1 cellular context compared by ENCODE assay signal in the genomic region with DNA sequence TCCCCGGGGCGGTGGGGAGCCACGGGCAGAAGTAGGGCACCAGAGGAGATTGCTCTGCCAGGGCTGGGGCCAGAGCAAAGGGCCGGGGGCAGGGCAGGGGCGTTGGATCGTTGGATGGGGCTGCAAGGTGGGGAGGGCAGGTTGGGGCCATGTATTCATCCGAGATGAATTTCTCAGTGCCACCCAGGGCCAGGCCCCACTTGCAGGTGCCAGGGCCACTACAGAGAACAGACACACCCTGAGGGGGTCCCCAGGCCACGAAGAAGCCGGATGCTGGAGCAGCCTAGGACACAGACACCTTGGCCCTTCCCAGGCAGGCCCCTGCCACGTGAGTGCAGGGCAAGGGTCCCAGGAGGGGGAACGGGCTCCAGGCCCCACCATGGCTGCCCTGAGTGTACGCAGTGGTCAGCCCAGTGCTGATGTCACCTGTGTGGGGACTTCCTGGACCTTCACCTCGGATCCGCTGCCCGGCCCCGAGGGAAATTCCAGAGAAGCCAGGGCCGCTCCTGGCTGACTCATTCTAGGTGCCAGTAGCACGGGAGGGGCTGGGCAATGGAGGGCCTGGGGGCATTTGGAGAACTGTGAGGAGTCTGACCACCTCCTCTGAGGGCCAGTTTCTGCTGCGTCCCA.
TF ChIP-seq lines count a peak whose summit lies in the region.

No MANE protein-coding gene starts in this region.

TF ChIP-seq in HepG2, 621 proteins besides CTCF, POLR2A, EP300 and RAD21 (continues in another document):
- TF ChIP-seq MAZ (IDR thresholded peaks at IDR 0.05; ENCODE audit: borderline replicate concordance, low read depth, low read length) (peak; percentile 76), MAZ (CRISPR knock-in tag; IDR thresholded peaks at IDR 0.05; ENCODE audit: low read depth) (no peak), IKZF5 (CRISPR knock-in tag; IDR thresholded peaks at IDR 0.05) (0 out of 2 replicates have a peak, but pooled peaks have one; percentile 38), SP4 (CRISPR knock-in tag; IDR thresholded peaks at IDR 0.05) (no peak), KDM4B (CRISPR knock-in tag; IDR thresholded peaks at IDR 0.05) (no peak), ZNF792 (CRISPR knock-in tag; IDR thresholded peaks at IDR 0.05) (no peak; the same call in 1 of the 2 replicates), NFYB (CRISPR knock-in tag; IDR thresholded peaks at IDR 0.05) (no peak), MXD4 (CRISPR knock-in tag; IDR thresholded peaks at IDR 0.05) (no peak), ZNF605 (CRISPR knock-in tag; IDR thresholded peaks at IDR 0.05) (peak; percentile 59), XRCC5 (optimal IDR thresholded peaks at IDR 0.05; ENCODE audit: low read length) (peak; percentile 68), ZNF143 (CRISPR knock-in tag; IDR thresholded peaks at IDR 0.05) (no peak), DNMT3B (CRISPR knock-in tag; conservative IDR thresholded peaks at IDR 0.05) (no peak), SAFB2 (CRISPR knock-in tag; IDR thresholded peaks at IDR 0.05; ENCODE audit: borderline replicate concordance, low read depth) (no peak), ZNF414 (CRISPR knock-in tag; IDR thresholded peaks at IDR 0.05) (peak; percentile 62; the same call in 1 of the 2 replicates), ZNF775 (CRISPR knock-in tag; IDR thresholded peaks at IDR 0.05; ENCODE audit: borderline replicate concordance) (no peak), AKAP8 (CRISPR knock-in tag; IDR thresholded peaks at IDR 0.05) (0 out of 2 replicates have a peak, but pooled peaks have one; percentile 48), FOXO1 (CRISPR knock-in tag; IDR thresholded peaks at IDR 0.05) (peak; percentile 28; the same call in 1 of the 2 replicates), PHF21A (CRISPR knock-in tag; IDR thresholded peaks at IDR 0.05) (no peak), ZSCAN12 (CRISPR knock-in tag; IDR thresholded peaks at IDR 0.05) (no peak), SIX4 (CRISPR knock-in tag; IDR thresholded peaks at IDR 0.05) (no peak), ZKSCAN8 (CRISPR knock-in tag; IDR thresholded peaks at IDR 0.05; ENCODE audit: borderline replicate concordance) (0 out of 2 replicates have a peak, but pooled peaks have one; percentile 28), MTERF4 (CRISPR knock-in tag; IDR thresholded peaks at IDR 0.05) (no peak), CC2D1A (CRISPR knock-in tag; IDR thresholded peaks at IDR 0.05) (no peak), AHR (CRISPR knock-in tag; IDR thresholded peaks at IDR 0.05) (no peak), MAFG (CRISPR knock-in tag; IDR thresholded peaks at IDR 0.05) (no peak), UBTF (CRISPR knock-in tag; IDR thresholded peaks at IDR 0.05) (peak; percentile 65), SP1 (IDR thresholded peaks at IDR 0.05) (no peak), SP1 (CRISPR knock-in tag; IDR thresholded peaks at IDR 0.05) (no peak), ZNF10 (CRISPR knock-in tag; IDR thresholded peaks at IDR 0.05; ENCODE audit: borderline replicate concordance, low read depth) (no peak), TEF (CRISPR knock-in tag; IDR thresholded peaks at IDR 0.05) (no peak), ETV5 (CRISPR knock-in tag; IDR thresholded peaks at IDR 0.05; ENCODE audit: borderline replicate concordance) (peak; percentile 73; the same call in 1 of the 2 replicates), HNRNPL (IDR thresholded peaks at IDR 0.05; ENCODE audit: low read depth, low read length) (peak; percentile 73; the same call in 1 of the 2 replicates), ZBTB21 (CRISPR knock-in tag; IDR thresholded peaks at IDR 0.05) (0 out of 2 replicates have a peak, but pooled peaks have one; percentile 52), CAMTA2 (CRISPR knock-in tag; IDR thresholded peaks at IDR 0.05; ENCODE audit: borderline replicate concordance) (peak; percentile 29; the same call in 1 of the 2 replicates), STAG1 (CRISPR knock-in tag; IDR thresholded peaks at IDR 0.05) (no peak), ZFP37 (CRISPR knock-in tag; IDR thresholded peaks at IDR 0.05; ENCODE audit: borderline replicate concordance) (no peak), ZBTB8A (CRISPR knock-in tag; IDR thresholded peaks at IDR 0.05; ENCODE audit: borderline replicate concordance, low read depth) (no peak), ZNF652 (CRISPR knock-in tag; IDR thresholded peaks at IDR 0.05; ENCODE audit: borderline replicate concordance, low read depth) (no peak), ZNF451 (CRISPR knock-in tag; IDR thresholded peaks at IDR 0.05) (no peak), NFYC (CRISPR knock-in tag; IDR thresholded peaks at IDR 0.05) (no peak), TGIF2 (CRISPR knock-in tag; IDR thresholded peaks at IDR 0.05) (peak; percentile 46; the same call in 1 of the 2 replicates), ZBTB38 (CRISPR knock-in tag; IDR thresholded peaks at IDR 0.05) (peak; percentile 82; the same call in 1 of the 2 replicates)
- TF ChIP-seq, protein P1, sequence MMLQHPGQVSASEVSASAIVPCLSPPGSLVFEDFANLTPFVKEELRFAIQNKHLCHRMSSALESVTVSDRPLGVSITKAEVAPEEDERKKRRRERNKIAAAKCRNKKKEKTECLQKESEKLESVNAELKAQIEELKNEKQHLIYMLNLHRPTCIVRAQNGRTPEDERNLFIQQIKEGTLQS (CRISPR knock-in tag; IDR thresholded peaks at IDR 0.05), result peak; percentile 90
- TF ChIP-seq, protein P2, sequence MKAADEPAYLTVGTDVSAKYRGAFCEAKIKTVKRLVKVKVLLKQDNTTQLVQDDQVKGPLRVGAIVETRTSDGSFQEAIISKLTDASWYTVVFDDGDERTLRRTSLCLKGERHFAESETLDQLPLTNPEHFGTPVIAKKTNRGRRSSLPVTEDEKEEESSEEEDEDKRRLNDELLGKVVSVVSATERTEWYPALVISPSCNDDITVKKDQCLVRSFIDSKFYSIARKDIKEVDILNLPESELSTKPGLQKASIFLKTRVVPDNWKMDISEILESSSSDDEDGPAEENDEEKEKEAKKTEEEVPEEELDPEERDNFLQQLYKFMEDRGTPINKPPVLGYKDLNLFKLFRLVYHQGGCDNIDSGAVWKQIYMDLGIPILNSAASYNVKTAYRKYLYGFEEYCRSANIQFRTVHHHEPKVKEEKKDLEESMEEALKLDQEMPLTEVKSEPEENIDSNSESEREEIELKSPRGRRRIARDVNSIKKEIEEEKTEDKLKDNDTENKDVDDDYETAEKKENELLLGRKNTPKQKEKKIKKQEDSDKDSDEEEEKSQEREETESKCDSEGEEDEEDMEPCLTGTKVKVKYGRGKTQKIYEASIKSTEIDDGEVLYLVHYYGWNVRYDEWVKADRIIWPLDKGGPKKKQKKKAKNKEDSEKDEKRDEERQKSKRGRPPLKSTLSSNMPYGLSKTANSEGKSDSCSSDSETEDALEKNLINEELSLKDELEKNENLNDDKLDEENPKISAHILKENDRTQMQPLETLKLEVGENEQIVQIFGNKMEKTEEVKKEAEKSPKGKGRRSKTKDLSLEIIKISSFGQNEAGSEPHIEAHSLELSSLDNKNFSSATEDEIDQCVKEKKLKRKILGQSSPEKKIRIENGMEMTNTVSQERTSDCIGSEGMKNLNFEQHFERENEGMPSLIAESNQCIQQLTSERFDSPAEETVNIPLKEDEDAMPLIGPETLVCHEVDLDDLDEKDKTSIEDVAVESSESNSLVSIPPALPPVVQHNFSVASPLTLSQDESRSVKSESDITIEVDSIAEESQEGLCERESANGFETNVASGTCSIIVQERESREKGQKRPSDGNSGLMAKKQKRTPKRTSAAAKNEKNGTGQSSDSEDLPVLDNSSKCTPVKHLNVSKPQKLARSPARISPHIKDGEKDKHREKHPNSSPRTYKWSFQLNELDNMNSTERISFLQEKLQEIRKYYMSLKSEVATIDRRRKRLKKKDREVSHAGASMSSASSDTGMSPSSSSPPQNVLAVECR (CRISPR knock-in tag; IDR thresholded peaks at IDR 0.05; ENCODE audit: borderline replicate concordance), result peak; percentile 28; the same call in 1 of the 2 replicates
- TF ChIP-seq, protein P3, sequence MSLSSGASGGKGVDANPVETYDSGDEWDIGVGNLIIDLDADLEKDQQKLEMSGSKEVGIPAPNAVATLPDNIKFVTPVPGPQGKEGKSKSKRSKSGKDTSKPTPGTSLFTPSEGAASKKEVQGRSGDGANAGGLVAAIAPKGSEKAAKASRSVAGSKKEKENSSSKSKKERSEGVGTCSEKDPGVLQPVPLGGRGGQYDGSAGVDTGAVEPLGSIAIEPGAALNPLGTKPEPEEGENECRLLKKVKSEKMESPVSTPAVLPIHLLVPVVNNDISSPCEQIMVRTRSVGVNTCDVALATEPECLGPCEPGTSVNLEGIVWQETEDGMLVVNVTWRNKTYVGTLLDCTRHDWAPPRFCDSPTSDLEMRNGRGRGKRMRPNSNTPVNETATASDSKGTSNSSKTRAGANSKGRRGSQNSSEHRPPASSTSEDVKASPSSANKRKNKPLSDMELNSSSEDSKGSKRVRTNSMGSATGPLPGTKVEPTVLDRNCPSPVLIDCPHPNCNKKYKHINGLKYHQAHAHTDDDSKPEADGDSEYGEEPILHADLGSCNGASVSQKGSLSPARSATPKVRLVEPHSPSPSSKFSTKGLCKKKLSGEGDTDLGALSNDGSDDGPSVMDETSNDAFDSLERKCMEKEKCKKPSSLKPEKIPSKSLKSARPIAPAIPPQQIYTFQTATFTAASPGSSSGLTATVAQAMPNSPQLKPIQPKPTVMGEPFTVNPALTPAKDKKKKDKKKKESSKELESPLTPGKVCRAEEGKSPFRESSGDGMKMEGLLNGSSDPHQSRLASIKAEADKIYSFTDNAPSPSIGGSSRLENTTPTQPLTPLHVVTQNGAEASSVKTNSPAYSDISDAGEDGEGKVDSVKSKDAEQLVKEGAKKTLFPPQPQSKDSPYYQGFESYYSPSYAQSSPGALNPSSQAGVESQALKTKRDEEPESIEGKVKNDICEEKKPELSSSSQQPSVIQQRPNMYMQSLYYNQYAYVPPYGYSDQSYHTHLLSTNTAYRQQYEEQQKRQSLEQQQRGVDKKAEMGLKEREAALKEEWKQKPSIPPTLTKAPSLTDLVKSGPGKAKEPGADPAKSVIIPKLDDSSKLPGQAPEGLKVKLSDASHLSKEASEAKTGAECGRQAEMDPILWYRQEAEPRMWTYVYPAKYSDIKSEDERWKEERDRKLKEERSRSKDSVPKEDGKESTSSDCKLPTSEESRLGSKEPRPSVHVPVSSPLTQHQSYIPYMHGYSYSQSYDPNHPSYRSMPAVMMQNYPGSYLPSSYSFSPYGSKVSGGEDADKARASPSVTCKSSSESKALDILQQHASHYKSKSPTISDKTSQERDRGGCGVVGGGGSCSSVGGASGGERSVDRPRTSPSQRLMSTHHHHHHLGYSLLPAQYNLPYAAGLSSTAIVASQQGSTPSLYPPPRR (CRISPR knock-in tag; IDR thresholded peaks at IDR 0.05; ENCODE audit: borderline replicate concordance), result no peak
- TF ChIP-seq, protein P4, sequence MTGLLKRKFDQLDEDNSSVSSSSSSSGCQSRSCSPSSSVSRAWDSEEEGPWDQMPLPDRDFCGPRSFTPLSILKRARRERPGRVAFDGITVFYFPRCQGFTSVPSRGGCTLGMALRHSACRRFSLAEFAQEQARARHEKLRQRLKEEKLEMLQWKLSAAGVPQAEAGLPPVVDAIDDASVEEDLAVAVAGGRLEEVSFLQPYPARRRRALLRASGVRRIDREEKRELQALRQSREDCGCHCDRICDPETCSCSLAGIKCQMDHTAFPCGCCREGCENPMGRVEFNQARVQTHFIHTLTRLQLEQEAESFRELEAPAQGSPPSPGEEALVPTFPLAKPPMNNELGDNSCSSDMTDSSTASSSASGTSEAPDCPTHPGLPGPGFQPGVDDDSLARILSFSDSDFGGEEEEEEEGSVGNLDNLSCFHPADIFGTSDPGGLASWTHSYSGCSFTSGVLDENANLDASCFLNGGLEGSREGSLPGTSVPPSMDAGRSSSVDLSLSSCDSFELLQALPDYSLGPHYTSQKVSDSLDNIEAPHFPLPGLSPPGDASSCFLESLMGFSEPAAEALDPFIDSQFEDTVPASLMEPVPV (CRISPR knock-in tag; IDR thresholded peaks at IDR 0.05), result no peak
- TF ChIP-seq, protein P5, sequence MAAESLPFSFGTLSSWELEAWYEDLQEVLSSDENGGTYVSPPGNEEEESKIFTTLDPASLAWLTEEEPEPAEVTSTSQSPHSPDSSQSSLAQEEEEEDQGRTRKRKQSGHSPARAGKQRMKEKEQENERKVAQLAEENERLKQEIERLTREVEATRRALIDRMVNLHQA (CRISPR knock-in tag; IDR thresholded peaks at IDR 0.05), result no peak
